In genomic region chr17:57855391-57856035, GRCh38 we compare ENCODE assay signal across 19 cellular contexts. TPM values are rescaled to one million over a fixed set of nuclear protein-coding genes. Genes with fewer than 3 reads are reported as not detected.
DNase-seq lines count a peak whose midpoint lies in the region; ATAC-seq and TF ChIP-seq lines count a peak whose summit lies in the region.
"Had no signal": no experiment of that assay in that cellular context is flagged by ENCODE, and none has a peak within 500 bp of the region (broad histone marks: within the 10 kb centered on the region; RNA-seq: fewer than 3 reads in every experiment).

No MANE protein-coding gene starts in this region.

- H4K20me1 ChIP-seq in osteoblast (ENCODE audit: insufficient read depth, low read length), result no peaks in the 10 kb centered on the region

- TF ChIP-seq POLR2A in heart left ventricle (IDR thresholded peaks at IDR 0.05) (no peak), esophagus squamous epithelium (IDR thresholded peaks at IDR 0.05) (no peak)

- ATAC-seq in heart left ventricle (no peak), Right ventricle myocardium inferior (no peak), upper lobe of right lung (peak; percentile 13)
- no peak for ATAC-seq in activated CD8-positive, alpha-beta memory T cell treated with anti-CD3 and anti-CD28 coated beads, Interleukin-2, amount 10 ng/mL, durations not matched to agents 7 days and 5 days
- ATAC-seq: A549; naive thymus-derived CD4-positive, alpha-beta T cell had no signal

- peaks cover 0 to 57% (median 34%) of the 10 kb centered on the region in 12 donors for H3K4me1 ChIP-seq in heart left ventricle
- peaks cover 2 to 57% (median 24%) of the 10 kb centered on the region in 3 donors for H3K4me1 ChIP-seq in esophagus squamous epithelium
- peaks cover 25% of the 10 kb centered on the region for H3K4me1 ChIP-seq in osteoblast (ENCODE audit: insufficient read depth, low read length)
- H3K4me1 ChIP-seq in upper lobe of right lung, result peaks cover 33% of the 10 kb centered on the region

- no peak overlapping the region for H3K4me3 ChIP-seq in heart left ventricle
- no peak overlapping the region for H3K4me3 ChIP-seq in esophagus squamous epithelium
- no peak overlapping the region for H3K4me3 ChIP-seq in osteoblast (ENCODE audit: insufficient read depth, low read length)
- H3K4me3 ChIP-seq in upper lobe of right lung, result no peak overlapping the region
- H3K4me3 ChIP-seq: A549, smooth muscle cell had no signal

- no peaks in the 10 kb centered on the region for H3K9me3 Mint-ChIP-seq in activated CD8-positive, alpha-beta memory T cell treated with anti-CD3 and anti-CD28 coated beads, Interleukin-2, amount 10 ng/mL, durations not matched to agents 7 days and 5 days (ENCODE audit: low read depth)
- H3K9me3 Mint-ChIP-seq: activated naive CD8-positive, alpha-beta T cell treated with anti-CD3 and anti-CD28 coated beads for 36 hours; IgD-negative memory B cell; naive thymus-derived CD4-positive, alpha-beta T cell; stimulated activated naive CD8-positive, alpha-beta T cell treated with anti-CD3 and anti-CD28 coated beads, Interleukin-15, Interleukin-2, amounts not matched to agents 100 ng/mL and 50 ng/mL, for 24 hours had no signal

- H3K9me3 ChIP-seq in heart left ventricle (no peaks in the 10 kb centered on the region), esophagus squamous epithelium (no peaks in the 10 kb centered on the region), osteoblast (ENCODE audit: low read depth, low read length) (no peaks in the 10 kb centered on the region), upper lobe of right lung (no peaks in the 10 kb centered on the region)
- H3K9me3 ChIP-seq: A549 had no signal

- 46 to 54% (median 50%) methylated on average over 6 of the region's 6 CpGs for WGBS in heart left ventricle, 4 donors
- 53 to 57% methylated on average over 6 of the region's 6 CpGs for WGBS in esophagus squamous epithelium, 2 donors

- CTCF ChIA-PET in activated CD8-positive, alpha-beta memory T cell treated with anti-CD3 and anti-CD28 coated beads, Interleukin-2, amount 10 ng/mL, durations not matched to agents 7 days and 5 days (lab: Charles Lee), result interaction anchor here (0.6 to 9.3 kb wide), 4 partner anchors 19 to 728 kb away, joined by 3 to 121 read pairs (median 4); no protein-coding TSS in a partner anchor

- H3K4me2 ChIP-seq in osteoblast (ENCODE audit: insufficient read depth, low read length), result no peak overlapping the region
- H3K4me2 ChIP-seq: A549, smooth muscle cell had no signal

- intact Hi-C loops in heart left ventricle (cut with DNase I), result loop anchor here in 7 of 10 donors (2.0 to 10.0 kb wide), 6 partner anchors 37 to 262 kb away; partner anchors contain the start of gene DYNLL2 (in 6 of the 7)
- intact Hi-C loops in Right ventricle myocardium inferior (cut with DNase I), result loop anchor here (5.0 kb wide), 2 partner anchors 232 to 257 kb away; no protein-coding TSS in a partner anchor
- intact Hi-C loops in esophagus squamous epithelium (cut with DNase I), result loop anchor here (5.0 kb wide), 1 partner anchor 142 kb away; no protein-coding TSS in a partner anchor
- intact Hi-C loops in upper lobe of right lung (cut with DNase I), result loop anchor here (5.0 kb wide), 1 partner anchor 142 kb away; no protein-coding TSS in a partner anchor
- intact Hi-C loops in posterior vena cava (cut with DNase I), result loop anchor here (5.0 kb wide), 3 partner anchors 37 to 262 kb away; no protein-coding TSS in a partner anchor

- no peaks in the 10 kb centered on the region for H3K79me2 ChIP-seq in osteoblast (ENCODE audit: insufficient read depth, low read length)

- TF ChIP-seq CTCF in heart left ventricle (IDR thresholded peaks at IDR 0.05) (no peak), esophagus squamous epithelium (IDR thresholded peaks at IDR 0.05) (no peak), osteoblast (IDR thresholded peaks at IDR 0.05; ENCODE audit: extremely low read depth, low read depth, low read length) (no peak), upper lobe of right lung (IDR thresholded peaks at IDR 0.05) (no peak)

- no peak overlapping the region for H2AFZ ChIP-seq in osteoblast (ENCODE audit: low read length)

- H3K36me3 Mint-ChIP-seq in activated CD8-positive, alpha-beta memory T cell treated with anti-CD3 and anti-CD28 coated beads, Interleukin-2, amount 10 ng/mL, durations not matched to agents 7 days and 5 days, result no peaks in the 10 kb centered on the region
- H3K36me3 Mint-ChIP-seq: activated naive CD8-positive, alpha-beta T cell treated with anti-CD3 and anti-CD28 coated beads for 36 hours; IgD-negative memory B cell had no signal

- DNase-seq in heart left ventricle, result no peak
- DNase-seq in Right ventricle myocardium inferior (ENCODE audit: missing footprints), result no peak
- DNase-seq in esophagus squamous epithelium (lab: John Stamatoyannopoulos, UW), result no peak
- peak; percentile 68 for DNase-seq in osteoblast (ENCODE audit: insufficient read length, low spot score, missing footprints)
- no peak for DNase-seq in upper lobe of right lung
- no peak for DNase-seq in activated CD8-positive, alpha-beta memory T cell treated with anti-CD3 and anti-CD28 coated beads, Interleukin-2, amount 10 ng/mL, durations not matched to agents 7 days and 5 days
- DNase-seq in posterior vena cava (ENCODE audit: low spot score), result no peak
- no peak for DNase-seq in stimulated activated CD4-positive, alpha-beta T cell treated with anti-CD3 and anti-CD28 coated beads, Interleukin-4, amount 100 ng/mL, for 4 hours
- DNase-seq: activated naive CD8-positive, alpha-beta T cell treated with anti-CD3 and anti-CD28 coated beads for 36 hours; C1 segment of cervical spinal cord; MM.1S; naive thymus-derived CD4-positive, alpha-beta T cell; NCI-H146; stimulated activated CD4-positive, alpha-beta T cell treated with anti-CD3 and anti-CD28 coated beads, Interleukin-2, amount 100 ng/mL, for 48 hours; SW 1271 had no signal

- no peak overlapping the region for H3K27ac Mint-ChIP-seq in activated CD8-positive, alpha-beta memory T cell treated with anti-CD3 and anti-CD28 coated beads, Interleukin-2, amount 10 ng/mL, durations not matched to agents 7 days and 5 days
- H3K27ac Mint-ChIP-seq: activated naive CD8-positive, alpha-beta T cell treated with anti-CD3 and anti-CD28 coated beads for 36 hours; IgD-negative memory B cell; naive thymus-derived CD4-positive, alpha-beta T cell; stimulated activated naive CD8-positive, alpha-beta T cell treated with anti-CD3 and anti-CD28 coated beads, Interleukin-15, Interleukin-2, amounts not matched to agents 100 ng/mL and 50 ng/mL, for 24 hours had no signal

- peaks cover 13% of the 10 kb centered on the region for H3K4me1 Mint-ChIP-seq in activated CD8-positive, alpha-beta memory T cell treated with anti-CD3 and anti-CD28 coated beads, Interleukin-2, amount 10 ng/mL, durations not matched to agents 7 days and 5 days

- H3K36me3 ChIP-seq in heart left ventricle (no peaks in the 10 kb centered on the region), esophagus squamous epithelium (no peaks in the 10 kb centered on the region), osteoblast (ENCODE audit: insufficient read depth, low read length) (no peaks in the 10 kb centered on the region), upper lobe of right lung (no peaks in the 10 kb centered on the region)

- H3K4me3 Mint-ChIP-seq in activated CD8-positive, alpha-beta memory T cell treated with anti-CD3 and anti-CD28 coated beads, Interleukin-2, amount 10 ng/mL, durations not matched to agents 7 days and 5 days, result no peak overlapping the region
- H3K4me3 Mint-ChIP-seq: activated naive CD8-positive, alpha-beta T cell treated with anti-CD3 and anti-CD28 coated beads for 36 hours; naive thymus-derived CD4-positive, alpha-beta T cell; stimulated activated naive CD8-positive, alpha-beta T cell treated with anti-CD3 and anti-CD28 coated beads, Interleukin-15, Interleukin-2, amounts not matched to agents 100 ng/mL and 50 ng/mL, for 24 hours had no signal

- H3K27me3 ChIP-seq in heart left ventricle, result no peaks in the 10 kb centered on the region
- H3K27me3 ChIP-seq in esophagus squamous epithelium, result no peaks in the 10 kb centered on the region
- no peaks in the 10 kb centered on the region for H3K27me3 ChIP-seq in osteoblast (ENCODE audit: insufficient read depth, low read length)
- H3K27me3 ChIP-seq in upper lobe of right lung, result no peaks in the 10 kb centered on the region

- H3K27ac ChIP-seq in heart left ventricle, result peak overlapping the region in 7 of 12 donors; percentile 32 to 97 (median 92)
- peak overlapping the region; percentile 14 to 89 (median 54) for H3K27ac ChIP-seq in esophagus squamous epithelium
- no peak overlapping the region for H3K27ac ChIP-seq in osteoblast (ENCODE audit: low read depth, low read length)
- no peak overlapping the region for H3K27ac ChIP-seq in upper lobe of right lung

- peaks cover 16% of the 10 kb centered on the region for H3K27me3 Mint-ChIP-seq in activated CD8-positive, alpha-beta memory T cell treated with anti-CD3 and anti-CD28 coated beads, Interleukin-2, amount 10 ng/mL, durations not matched to agents 7 days and 5 days

RNA-seq across cellular contexts. Expression of gene MRPS23, which starts 5.7 kb away (rescaled TPM):
- total RNA-seq in heart left ventricle (10 to 100 TPM; 44.6 to 99.3 (median 71.8) TPM), Right ventricle myocardium inferior (86.7 TPM), esophagus squamous epithelium (10 to 100 TPM in 3 of 4 donors, 1 to 10 TPM in 1; 9.9 to 25.2 (median 20.8) TPM), osteoblast (17.1 and 19.9 TPM in 2 replicates), upper lobe of right lung (36.0 TPM), posterior vena cava (10 to 100 TPM; 25.2 to 26.5 TPM)
- polyA plus RNA-seq in heart left ventricle, result 100 to 1,000 TPM in 1 of 2 donors, 10 to 100 TPM in 1; 23.9 to 207 TPM
- 10 to 100 TPM; 39.4 to 49.4 TPM for total RNA-seq in activated CD8-positive, alpha-beta memory T cell treated with anti-CD3 and anti-CD28 coated beads, Interleukin-2, amount 10 ng/mL, durations not matched to agents 7 days and 5 days

Comparison
In these comparisons a context has a peak if more than half of its experiments do, and no peak if none do; other contexts are left out.
1. H3K27ac ChIP-seq: peak in heart left ventricle (7 of 12) and esophagus squamous epithelium (4 of 4); none in osteoblast (single experiment) and upper lobe of right lung (single experiment).